ENCODE assay signal across 15 cellular contexts in the genomic region with DNA sequence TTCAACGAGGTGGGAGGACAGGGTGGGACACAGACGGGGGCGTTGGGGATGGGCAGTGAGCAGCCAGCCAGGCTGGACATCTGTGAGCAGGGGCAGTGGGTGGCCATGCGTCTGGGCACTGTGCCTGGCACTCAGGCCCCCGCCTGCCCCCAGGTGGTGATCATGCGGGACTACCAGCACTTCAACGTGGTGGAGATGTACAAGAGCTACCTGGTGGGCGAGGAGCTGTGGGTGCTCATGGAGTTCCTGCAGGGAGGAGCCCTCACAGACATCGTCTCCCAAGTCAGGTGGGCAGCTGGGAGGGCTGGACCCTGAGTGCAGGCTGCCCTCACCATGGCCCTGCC. TPM values are rescaled to one million over a fixed set of nuclear protein-coding genes. Genes with fewer than 3 reads are reported as not detected.
DNase-seq lines count a peak whose midpoint lies in the region; ATAC-seq, FAIRE-seq and TF ChIP-seq lines count a peak whose summit lies in the region.
"Had no signal": no experiment of that assay in that cellular context is flagged by ENCODE, and none has a peak within 500 bp of the region (broad histone marks: within the 10 kb centered on the region; RNA-seq: fewer than 3 reads in every experiment).

No MANE protein-coding gene starts in this region.

- peaks cover 17% of the 10 kb centered on the region for H3K27me3 ChIP-seq in AG04450 (ENCODE audit: control insufficient read depth, insufficient read depth, low read length)

- intact Hi-C loops in posterior vena cava (cut with DNase I), result loop anchor here (5.0 kb wide), 3 partner anchors 55 to 225 kb away; no protein-coding TSS in a partner anchor

- no peak for FAIRE-seq in H54 (lab: Jason Lieb, UNC)
- FAIRE-seq: HTR-8/SVneo had no signal

- no peak for TF ChIP-seq POLR2A in H54 (IDR thresholded peaks at IDR 0.05; ENCODE audit: low read depth, low read length)

- POLR2A ChIA-PET in AG04450 (lab: Yijun Ruan, JAX), result no interaction called here

- no peak for ATAC-seq in GM21529 (IDR thresholded peaks at IDR 0.05; ENCODE audit: unreplicated experiment)

- peak; percentile 26 for TF ChIP-seq CTCF in AG04450 (IDR thresholded peaks at IDR 0.05; ENCODE audit: low read depth, low read length)
- peak; percentile 24; the same call in 1 of the 2 replicates for TF ChIP-seq CTCF in GM12875 (IDR thresholded peaks at IDR 0.05; ENCODE audit: borderline replicate concordance, insufficient read depth, low read depth, low read length)
- TF ChIP-seq CTCF in fibroblast of the aortic adventitia (IDR thresholded peaks at IDR 0.05; ENCODE audit: insufficient read depth, low read length), result peak; percentile 28

- H3K4me3 ChIP-seq in AG04450 (ENCODE audit: low read depth, low read length), result no peak overlapping the region
- H3K4me3 ChIP-seq in GM12875 (ENCODE audit: low read depth, low read length), result no peak overlapping the region
- H3K4me3 ChIP-seq in fibroblast of the aortic adventitia (ENCODE audit: low read depth, low read length), result no peak overlapping the region

- no peak for DNase-seq in AG04450 (ENCODE audit: low read depth, low spot score)
- DNase-seq in RPMI7951 (ENCODE audit: low read depth), result peak; percentile 30
- no peak for DNase-seq in fibroblast of the aortic adventitia (ENCODE audit: low read depth)
- DNase-seq in H54 (ENCODE audit: insufficient read length, low spot score), result no peak
- DNase-seq in posterior vena cava (ENCODE audit: low spot score), result no peak
- no peak for DNase-seq in CD1c-positive myeloid dendritic cell (ENCODE audit: extremely low spot score)
- DNase-seq: activated CD4-positive, alpha-beta T cell treated with anti-CD3 and anti-CD28 coated beads, Interleukin-2, amount 50 U/mL, for 1 hour; activated effector memory CD4-positive, alpha-beta T cell treated with Interleukin-2 at 50 U/mL for 16 hours; NCI-H146; stimulated activated CD4-positive, alpha-beta T cell treated with anti-CD3 and anti-CD28 coated beads, Interleukin-2, amount 100 ng/mL, for 48 hours; stimulated activated naive CD4-positive, alpha-beta T cell treated with Interleukin-2 at 50 U/mL for 16 hours had no signal

- CTCF ChIA-PET in AG04450 (lab: Charles Lee), result interaction anchor here (1.3 to 12.2 kb wide), 8 partner anchors 9 to 238 kb away, joined by 3 to 670 read pairs (median 64); no protein-coding TSS in a partner anchor

- H3K9me3 ChIP-seq in AG04450 (ENCODE audit: control insufficient read depth, insufficient read depth, low read length), result no peaks in the 10 kb centered on the region

- H3K27ac ChIP-seq in AG04450 (ENCODE audit: low read depth, low read length), result no peak overlapping the region
- H3K27ac ChIP-seq: C4-2B had no signal

RNA-seq across cellular contexts. Expression of a gene that starts 10.2 kb away (rescaled TPM):
- polyA plus RNA-seq in AG04450 (2011; rRNA removed), result not detected in 2 replicates
- not detected in 2 replicates for polyA minus RNA-seq in AG04450 (2011; rRNA and poly(A)+ RNA removed)
- total RNA-seq in RPMI7951 (2014; rRNA removed; shearing (Covaris generic)), result not detected in 2 replicates
- not detected in 2 replicates for total RNA-seq in fibroblast of the aortic adventitia (ENCODE audit: low replicate concordance)
- not detected for total RNA-seq in posterior vena cava

RNA-seq across cellular contexts. Expression of a gene that starts 33.8 kb away (rescaled TPM):
- polyA plus RNA-seq in AG04450 (2011; rRNA removed), result not detected in 2 replicates
- not detected in 2 replicates for polyA minus RNA-seq in AG04450 (2011; rRNA and poly(A)+ RNA removed)
- total RNA-seq in RPMI7951 (2014; rRNA removed; shearing (Covaris generic)), result 7.9 and 9.5 TPM in 2 replicates
- total RNA-seq in fibroblast of the aortic adventitia (ENCODE audit: low replicate concordance) (0.09 TPM in 1 of 2 replicates, not detected in the other), posterior vena cava (under 1 TPM; 0.37 to 0.38 TPM)

RNA-seq across cellular contexts. Expression of a gene that starts 35.0 kb away (rescaled TPM):
- 0.24 and 0.32 TPM in 2 replicates for polyA plus RNA-seq in AG04450 (2011; rRNA removed)
- polyA minus RNA-seq in AG04450 (2011; rRNA and poly(A)+ RNA removed), result 0.23 and 0.26 TPM in 2 replicates
- 1.4 and 1.6 TPM in 2 replicates for total RNA-seq in RPMI7951 (2014; rRNA removed; shearing (Covaris generic))
- 0.27 TPM in 1 of 2 replicates, not detected in the other for total RNA-seq in fibroblast of the aortic adventitia (ENCODE audit: low replicate concordance)
- total RNA-seq in posterior vena cava, result 10 to 100 TPM; 20.8 to 29.0 TPM

RNA-seq across cellular contexts. Expression of a gene that starts 50.8 kb away (rescaled TPM):
- 10.4 and 11.4 TPM in 2 replicates for polyA plus RNA-seq in AG04450 (2011; rRNA removed)
- polyA minus RNA-seq in AG04450 (2011; rRNA and poly(A)+ RNA removed), result 5.0 and 6.6 TPM in 2 replicates
- 23.0 and 25.6 TPM in 2 replicates for total RNA-seq in RPMI7951 (2014; rRNA removed; shearing (Covaris generic))
- 8.1 and 8.9 TPM in 2 replicates for total RNA-seq in fibroblast of the aortic adventitia (ENCODE audit: low replicate concordance)
- total RNA-seq in posterior vena cava, result 10 to 100 TPM; 25.3 to 27.1 TPM
